ENCODE assay signal across 9 cellular contexts in genomic region chr18:805755-806110, GRCh38. TPM values are rescaled to one million over a fixed set of nuclear protein-coding genes. Genes with fewer than 3 reads are reported as not detected.
DNase-seq lines count a peak whose midpoint lies in the region; ATAC-seq and TF ChIP-seq lines count a peak whose summit lies in the region.
"Had no signal": no experiment of that assay in that cellular context is flagged by ENCODE, and none has a peak within 500 bp of the region (broad histone marks: within the 10 kb centered on the region; RNA-seq: fewer than 3 reads in every experiment).

No MANE protein-coding gene starts in this region.

- H3K14ac ChIP-seq in mesenchymal stem cell (ENCODE audit: low read length in 2 of 2), result no peak overlapping the region

- WGBS in mesenchymal stem cell, result 60% methylated on average over 1 of the region's 2 CpGs

- peak overlapping the region; percentile 44 for H3K27ac ChIP-seq in KMS-11
- H3K27ac ChIP-seq in mesenchymal stem cell (ENCODE audit: low read length, poor library complexity, severe bottlenecking), result no peak overlapping the region
- no peak overlapping the region for H3K27ac ChIP-seq in foreskin keratinocyte

- H3K9ac ChIP-seq in KMS-11, result 0 out of 2 replicates have a peak overlapping the region, but pooled peaks have one; percentile 0
- H3K9ac ChIP-seq in mesenchymal stem cell (ENCODE audit: low read length), result peak overlapping the region; percentile 34

- peak; percentile 15 for ATAC-seq in GM18858 (IDR thresholded peaks at IDR 0.05; ENCODE audit: unreplicated experiment)
- ATAC-seq in GM21528 (IDR thresholded peaks at IDR 0.05; ENCODE audit: low FRiP score, unreplicated experiment), result peak; percentile 37
- no peak for ATAC-seq in foreskin keratinocyte

- H2AK5ac ChIP-seq in mesenchymal stem cell (ENCODE audit: low read length, severe bottlenecking), result no peak overlapping the region

- no peak overlapping the region for H3K4ac ChIP-seq in mesenchymal stem cell (ENCODE audit: low read depth in 1 of 2, low read length in 2 of 2)

- no peak overlapping the region for H3K18ac ChIP-seq in mesenchymal stem cell (ENCODE audit: low read depth in 1 of 2, low read length in 2 of 2)

- peak overlapping the region; percentile 72 for H3K4me2 ChIP-seq in KMS-11
- H3K4me2 ChIP-seq in mesenchymal stem cell (ENCODE audit: low read length, poor library complexity, severe bottlenecking), result no peak overlapping the region

- H3K4me1 ChIP-seq in KMS-11 (ENCODE audit: low read depth, poor library complexity, severe bottlenecking) (peaks cover 87% of the 10 kb centered on the region), mesenchymal stem cell (ENCODE audit: control insufficient read depth, insufficient read depth, low read depth, low read length) (peaks cover 3% of the 10 kb centered on the region), foreskin keratinocyte (peaks cover 16% of the 10 kb centered on the region)

- H3K79me2 ChIP-seq in KMS-11 (ENCODE audit: insufficient read depth, low read depth), result peaks cover 90% of the 10 kb centered on the region

- H4K91ac ChIP-seq in mesenchymal stem cell (ENCODE audit: low read length), result no peak overlapping the region

- TF ChIP-seq CTCF in KMS-11 (conservative IDR thresholded peaks at IDR 0.05; ENCODE audit: low read depth, low read length) (no peak), foreskin keratinocyte (conservative IDR thresholded peaks at IDR 0.05) (no peak)

- H3K9me3 ChIP-seq in mesenchymal stem cell (ENCODE audit: control insufficient read depth, low read length), result no peaks in the 10 kb centered on the region

- H3K4me3 ChIP-seq in KMS-11 (IDR thresholded peaks at IDR 0.05; ENCODE audit: insufficient read depth, low read depth, low read length) (no peak overlapping the region), mesenchymal stem cell (ENCODE audit: insufficient read depth in 1 of 2, low read depth in 1 of 2, low read length in 2 of 2) (peak overlapping the region in 1 of 2 experiments; percentile 44)

- peaks cover 9% of the 10 kb centered on the region for H3K79me1 ChIP-seq in mesenchymal stem cell (replicated peaks; ENCODE audit: low read length, poor library complexity, severe bottlenecking)

- no peak overlapping the region for H2BK12ac ChIP-seq in mesenchymal stem cell (ENCODE audit: low read length in 2 of 2)

- DNase-seq in mesenchymal stem cell, result no peak
- DNase-seq in NCI-H2196 (lab: John Stamatoyannopoulos, UW; ENCODE audit: unreplicated experiment), result no peak
- DNase-seq in foreskin keratinocyte, result no peak
- DNase-seq in islet precursor cell, result no peak
- no peak for DNase-seq in NCI-H1048 (lab: John Stamatoyannopoulos, UW)
- DNase-seq: NCI-H69 had no signal

- H3K36me3 ChIP-seq in KMS-11 (ENCODE audit: insufficient read depth), result no peaks in the 10 kb centered on the region
- no peaks in the 10 kb centered on the region for H3K36me3 ChIP-seq in mesenchymal stem cell (ENCODE audit: control insufficient read depth in 1 of 2, insufficient read depth in 2 of 2, low read depth in 1 of 2, low read length in 2 of 2)

- H2AFZ ChIP-seq in KMS-11 (ENCODE audit: low read depth) (no peak overlapping the region), mesenchymal stem cell (ENCODE audit: low read depth, low read length) (no peak overlapping the region)

- no peak overlapping the region for H3K23ac ChIP-seq in mesenchymal stem cell (ENCODE audit: low read length in 2 of 2)

- no peak overlapping the region for H2BK120ac ChIP-seq in mesenchymal stem cell (ENCODE audit: low read depth, low read length)

- peaks cover 13% of the 10 kb centered on the region; the same call in 1 of the 2 replicates for H4K20me1 ChIP-seq in KMS-11 (ENCODE audit: insufficient read depth)

- H3K27me3 ChIP-seq in KMS-11 (ENCODE audit: insufficient read depth, low read depth) (no peaks in the 10 kb centered on the region), mesenchymal stem cell (ENCODE audit: control insufficient read depth in 1 of 2, insufficient read depth in 1 of 2, low read length in 2 of 2) (no peaks in the 10 kb centered on the region), foreskin keratinocyte (no peaks in the 10 kb centered on the region)

- H2BK5ac ChIP-seq in mesenchymal stem cell (ENCODE audit: low read depth, low read length, poor library complexity, severe bottlenecking), result no peak overlapping the region

- H4K8ac ChIP-seq in mesenchymal stem cell (ENCODE audit: low read length), result no peak overlapping the region

- no peak overlapping the region for H2BK15ac ChIP-seq in mesenchymal stem cell (ENCODE audit: low read depth, poor library complexity, severe bottlenecking)

RNA-seq across cellular contexts. Expression of gene YES1, which starts 6.3 kb away (rescaled TPM):
- 30.0 TPM for polyA plus RNA-seq in mesenchymal stem cell (2013, experiment 1 of 2)
- 30.7 TPM for polyA plus RNA-seq in mesenchymal stem cell (2013, experiment 2 of 2)
- 70.9 and 71.6 TPM in 2 replicates for total RNA-seq in foreskin keratinocyte
- polyA plus RNA-seq in foreskin keratinocyte, result 14.2 and 16.2 TPM in 2 replicates
